In the genomic region with DNA sequence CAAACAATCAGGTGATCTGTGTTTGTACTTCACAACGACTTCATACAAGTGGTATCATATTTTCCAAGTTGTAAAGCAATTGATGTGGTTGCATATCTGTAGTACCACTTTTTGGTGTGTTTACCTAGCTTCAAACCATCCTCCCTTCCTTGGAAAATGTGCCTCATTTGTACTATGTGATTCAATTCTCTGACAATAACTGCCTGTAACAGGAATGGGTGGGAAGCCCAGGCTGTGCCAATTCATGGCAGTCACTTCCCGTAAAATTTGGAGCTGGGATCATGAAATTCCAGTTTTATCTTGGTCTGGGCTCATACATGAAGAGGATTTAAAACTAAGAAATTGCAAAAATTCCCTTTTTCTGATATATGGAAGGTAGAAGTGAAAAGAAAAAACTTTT, we compare ENCODE assay signal across 28 cellular contexts.
"Had no signal": no experiment of that assay in that cellular context is flagged by ENCODE, and none has a peak within 500 bp of the region (broad histone marks: within the 10 kb centered on the region; RNA-seq: fewer than 3 reads in every experiment).

No MANE protein-coding gene starts in this region.

- H3K27ac ChIP-seq: colonic mucosa, epithelial cell of prostate, foreskin keratinocyte, gastroesophageal sphincter, lower lobe of right lung, ovary, suprapubic skin, upper lobe of right lung, vagina had no signal

- H3K4me3 ChIP-seq: colonic mucosa, gastroesophageal sphincter, heart left ventricle, lower lobe of right lung, ovary, smooth muscle cell, suprapubic skin, transverse colon, upper lobe of right lung, vagina had no signal

- ATAC-seq: esophagus mucosa; foreskin keratinocyte; gastroesophageal sphincter; left ventricle myocardium superior; lower lobe of right lung; natural killer cell; sciatic nerve; stimulated activated naive CD8-positive, alpha-beta T cell treated with anti-CD3 and anti-CD28 coated beads, Interleukin-15, amount 100 ng/mL, for 72 hours; upper lobe of right lung had no signal

- DNase-seq: colonic mucosa; effector CD8-positive, alpha-beta T cell; endodermal cell; foreskin keratinocyte; heart left ventricle; hippocampal formation; left ventricle myocardium superior; lower lobe of right lung; natural killer cell; occipital lobe; ovary; posterior cingulate gyrus; retina; stimulated activated CD4-positive, alpha-beta T cell treated with anti-CD3 and anti-CD28 coated beads, Interleukin-12 subunit alpha, Interleukin-12 subunit beta, amount 100 ng/mL, for 4 hours; stimulated activated CD4-positive, alpha-beta T cell treated with anti-CD3 and anti-CD28 coated beads, Interleukin-1b, Interleukin-23, amount 100 ng/mL, for 48 hours; stimulated activated CD4-positive, alpha-beta T cell treated with anti-CD3 and anti-CD28 coated beads, Interleukin-4, amount 100 ng/mL, for 1 hour; stimulated activated CD8-positive, alpha-beta memory T cell treated with anti-CD3 and anti-CD28 coated beads, Interleukin-4, amount 100 ng/mL, for 48 hours; stimulated activated naive CD4-positive, alpha-beta T cell; stimulated activated naive CD8-positive, alpha-beta T cell treated with anti-CD3 and anti-CD28 coated beads, Interleukin-15, amount 100 ng/mL, for 72 hours; upper lobe of right lung had no signal

- H3K36me3 ChIP-seq: colonic mucosa, gastroesophageal sphincter, heart left ventricle, lower lobe of right lung, ovary, suprapubic skin, transverse colon, upper lobe of right lung, vagina had no signal

- H3K27me3 ChIP-seq: colonic mucosa, foreskin keratinocyte, gastroesophageal sphincter, heart left ventricle, ovary, suprapubic skin, transverse colon, upper lobe of right lung, vagina had no signal

- H3K9me3 ChIP-seq: colonic mucosa, ovary, suprapubic skin, transverse colon, vagina had no signal

- H3K4me1 ChIP-seq: colonic mucosa, foreskin keratinocyte, gastroesophageal sphincter, lower lobe of right lung, suprapubic skin, transverse colon, upper lobe of right lung, vagina had no signal
